Comparison of ENCODE assay signal across 8 cellular contexts in the genomic region with DNA sequence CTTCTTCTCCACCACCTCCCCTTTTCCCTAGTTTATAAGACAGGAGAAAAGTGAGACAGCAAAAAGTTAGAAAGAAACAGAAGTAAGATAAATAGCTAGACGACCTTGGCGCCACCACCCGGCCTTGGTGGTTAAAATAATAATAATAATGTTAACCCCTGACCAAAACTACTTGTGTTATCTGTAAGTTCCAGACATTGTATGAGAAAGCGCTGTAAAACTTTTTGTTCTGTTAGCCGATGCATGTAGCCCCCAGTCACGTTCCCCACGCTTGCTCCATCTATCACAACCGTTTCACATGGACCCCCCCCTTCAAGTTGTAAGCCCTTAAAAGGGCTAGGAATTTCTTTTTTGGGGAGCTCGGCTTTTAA. TPM values are rescaled to one million over a fixed set of nuclear protein-coding genes. Genes with fewer than 3 reads are reported as not detected.
A peak's percentile ranks its signal among the peaks of the same experiment; 100 is the strongest.
DNase-seq lines count a peak whose midpoint lies in the region; ATAC-seq and TF ChIP-seq lines count a peak whose summit lies in the region.

No MANE protein-coding gene starts in this region.

- ATAC-seq in IMR-90 (ENCODE audit: low read depth): no peak
- no peak for ATAC-seq in activated naive CD8-positive, alpha-beta T cell treated with anti-CD3 and anti-CD28 coated beads, Interleukin-2, amount 50 U/mL, for 24 hours
- no peak for ATAC-seq in naive B cell (ENCODE audit: low read depth in 2 of 2)

- no peak for DNase-seq in CD4-positive, alpha-beta memory T cell
- DNase-seq in IMR-90 (no peak), naive B cell (no peak), mesenteric fat pad (ENCODE audit: low spot score) (no peak), NCI-H510A treated with DMSO at 0.1 percent for 48 hours (lab: John Stamatoyannopoulos, UW) (no peak), LoVo (ENCODE audit: low spot score) (no peak)
- DNase-seq in activated naive CD8-positive, alpha-beta T cell treated with anti-CD3 and anti-CD28 coated beads, Interleukin-2, amount 50 U/mL, for 24 hours: no peak
- no peak for DNase-seq in stimulated activated CD4-positive, alpha-beta T cell treated with anti-CD3 and anti-CD28 coated beads, Interleukin-15, amount 100 ng/mL, for 24 hours

- H3K36me3 Mint-ChIP-seq in CD4-positive, alpha-beta memory T cell: peaks cover 0 to 12% of the 10 kb centered on the region in 2 donors
- peaks cover 11% of the 10 kb centered on the region for H3K36me3 Mint-ChIP-seq in activated naive CD8-positive, alpha-beta T cell treated with anti-CD3 and anti-CD28 coated beads, Interleukin-2, amount 50 U/mL, for 24 hours (ENCODE audit: low read depth)
- no peaks in the 10 kb centered on the region for H3K36me3 Mint-ChIP-seq in naive B cell

- H4K8ac ChIP-seq in IMR-90 (ENCODE audit: low read depth in 2 of 2, low read length in 2 of 2): peak overlapping the region in 1 of 2 experiments; percentile 67; a peak in 1 of 4 replicates

- CTCF ChIA-PET in CD4-positive, alpha-beta memory T cell (lab: Charles Lee; ENCODE audit: partially characterized antibody): interaction anchor here (0.9 to 1.8 kb wide), 4 partner anchors 10 to 133 kb away, joined by 3 to 7 read pairs (median 4); no protein-coding TSS in a partner anchor
- CTCF ChIA-PET in IMR-90 (lab: Yijun Ruan, JAX): interaction anchor here (0.7 to 1.1 kb wide), 4 partner anchors 10 to 28 kb away, joined by 3 to 4 read pairs (median 3); no protein-coding TSS in a partner anchor

- dilution Hi-C loops in IMR-90 (cut with HindIII; ENCODE audit: low sequenced_read_pairs, unreplicated experiment): no loop called here

- peaks cover 12 to 17% of the 10 kb centered on the region in 2 experiments for H3K79me1 ChIP-seq in IMR-90 (ENCODE audit: low read depth in 1 of 2, low read length in 2 of 2)

- no peak overlapping the region for H2BK5ac ChIP-seq in IMR-90 (ENCODE audit: low read depth, low read length, poor library complexity, severe bottlenecking)

- H3K4me1 ChIP-seq in CD4-positive, alpha-beta memory T cell (ENCODE audit: insufficient read depth, low read length): peaks cover 27% of the 10 kb centered on the region
- H3K4me1 ChIP-seq in IMR-90 (ENCODE audit: control insufficient read depth, insufficient read depth, low read length): peaks cover 11% of the 10 kb centered on the region

- H3K36me3 ChIP-seq in CD4-positive, alpha-beta memory T cell (ENCODE audit: insufficient read depth, low read length): no peaks in the 10 kb centered on the region
- no peaks in the 10 kb centered on the region for H3K36me3 ChIP-seq in IMR-90 (ENCODE audit: control insufficient read depth, insufficient read depth, low read length)

- H3K27ac ChIP-seq in CD4-positive, alpha-beta memory T cell (ENCODE audit: low read depth, low read length): no peak overlapping the region
- H3K27ac ChIP-seq in IMR-90 (ENCODE audit: insufficient read depth, low read length): no peak overlapping the region

- no peaks in the 10 kb centered on the region for H3K9me3 ChIP-seq in CD4-positive, alpha-beta memory T cell (ENCODE audit: control insufficient read depth in 1 of 2, low read length in 2 of 2)
- H3K9me3 ChIP-seq in IMR-90 (ENCODE audit: control insufficient read depth, insufficient read depth, low read length): no peaks in the 10 kb centered on the region

- no peaks in the 10 kb centered on the region for H3K9me3 Mint-ChIP-seq in CD4-positive, alpha-beta memory T cell
- no peaks in the 10 kb centered on the region for H3K9me3 Mint-ChIP-seq in activated naive CD8-positive, alpha-beta T cell treated with anti-CD3 and anti-CD28 coated beads, Interleukin-2, amount 50 U/mL, for 24 hours
- no peaks in the 10 kb centered on the region for H3K9me3 Mint-ChIP-seq in naive B cell

- in situ Hi-C loops in IMR-90 (cut with MboI; ENCODE audit: low sequenced_read_pairs): no loop called here

- no peak overlapping the region for H3K4ac ChIP-seq in IMR-90 (ENCODE audit: low read depth, low read length)

- H3K9me1 ChIP-seq in IMR-90 (ENCODE audit: insufficient read depth, low read length): peaks cover 10% of the 10 kb centered on the region

- H3K4me2 ChIP-seq in IMR-90 (ENCODE audit: low read depth, low read length): peak overlapping the region; percentile 92

- H3K27ac Mint-ChIP-seq in CD4-positive, alpha-beta memory T cell: peak overlapping the region in 3 of 7 donors; percentile 62 to 98 (median 87)
- no peak overlapping the region for H3K27ac Mint-ChIP-seq in activated naive CD8-positive, alpha-beta T cell treated with anti-CD3 and anti-CD28 coated beads, Interleukin-2, amount 50 U/mL, for 24 hours
- H3K27ac Mint-ChIP-seq in naive B cell: peak overlapping the region in 4 of 6 donors; percentile 44 to 98 (median 72)

- peaks cover 15 to 40% (median 23%) of the 10 kb centered on the region in 4 donors for H3K4me1 Mint-ChIP-seq in CD4-positive, alpha-beta memory T cell
- peaks cover 37% of the 10 kb centered on the region for H3K4me1 Mint-ChIP-seq in activated naive CD8-positive, alpha-beta T cell treated with anti-CD3 and anti-CD28 coated beads, Interleukin-2, amount 50 U/mL, for 24 hours
- H3K4me1 Mint-ChIP-seq in naive B cell: peaks cover 21 to 31% (median 27%) of the 10 kb centered on the region in 3 donors

- H4K20me1 ChIP-seq in IMR-90 (ENCODE audit: insufficient read depth, low read length): no peaks in the 10 kb centered on the region

- intact Hi-C loops in CD4-positive, alpha-beta memory T cell (cut with micrococcal nuclease): loop anchor here (10.0 kb wide), 2 partner anchors 445 to 1375 kb away; partner anchors contain the start of genes BCL2L11 and TMEM87B
- intact Hi-C loops in IMR-90 (cut with micrococcal nuclease): no loop called here

- POLR2A ChIA-PET in CD4-positive, alpha-beta memory T cell (lab: Charles Lee; ENCODE audit: partially characterized antibody): no interaction called here
- POLR2A ChIA-PET in IMR-90 (lab: Charles Lee; ENCODE audit: unreplicated experiment): interaction anchor here (0.6 kb wide), 1 partner anchor 339 kb away, joined by 5 read pairs; no protein-coding TSS in a partner anchor

- H2BK20ac ChIP-seq in IMR-90 (ENCODE audit: low read depth, low read length): no peak overlapping the region

- H3K14ac ChIP-seq in IMR-90 (replicated peaks; ENCODE audit: low read depth, low read length): peak overlapping the region; percentile 19; the same call in 1 of the 2 replicates

- H3K9ac ChIP-seq in IMR-90 (ENCODE audit: low read depth, low read length): peak overlapping the region; percentile 9; the same call in 1 of the 2 replicates

- H2AK5ac ChIP-seq in IMR-90 (ENCODE audit: low read depth, low read length): no peak overlapping the region

- H3K23ac ChIP-seq in IMR-90 (ENCODE audit: low read depth, low read length): no peak overlapping the region

- TF ChIP-seq POLR2A in IMR-90 (IDR thresholded peaks at IDR 0.05; ENCODE audit: low read depth, low read length): no peak

- peak overlapping the region; percentile 50 to 100 (median 97) for H3K4me3 Mint-ChIP-seq in CD4-positive, alpha-beta memory T cell
- H3K4me3 Mint-ChIP-seq in activated naive CD8-positive, alpha-beta T cell treated with anti-CD3 and anti-CD28 coated beads, Interleukin-2, amount 50 U/mL, for 24 hours: peak overlapping the region; percentile 97
- H3K4me3 Mint-ChIP-seq in naive B cell: peak overlapping the region; percentile 83 to 100 (median 96)

- no TSS peak for BruUV-seq in IMR-90 (replicated peaks; lab: Mats Ljungman, UMichigan)

- no peaks in the 10 kb centered on the region for H3K27me3 Mint-ChIP-seq in CD4-positive, alpha-beta memory T cell
- peaks cover 7% of the 10 kb centered on the region for H3K27me3 Mint-ChIP-seq in activated naive CD8-positive, alpha-beta T cell treated with anti-CD3 and anti-CD28 coated beads, Interleukin-2, amount 50 U/mL, for 24 hours
- H3K27me3 Mint-ChIP-seq in naive B cell: no peaks in the 10 kb centered on the region

- 0% methylated on average over 2 of the region's 9 CpGs; no CpG with 5 or more reads in 1 of the 2 experiments for WGBS in IMR-90 (ENCODE audit: extremely low coverage in 2 of 2, insufficient read length in 1 of 2), 2 experiments

- TF ChIP-seq RAD21 in IMR-90 (IDR thresholded peaks at IDR 0.05; ENCODE audit: low read length): no peak

- no peak overlapping the region; the same call in 1 of the 2 replicates for H4K5ac ChIP-seq in IMR-90 (ENCODE audit: low read depth, low read length)

- H3K56ac ChIP-seq in IMR-90 (ENCODE audit: extremely low read depth, insufficient read depth, low read length): no peak overlapping the region

- no peak overlapping the region for H4K91ac ChIP-seq in IMR-90 (ENCODE audit: insufficient read depth, low read depth, low read length)

- H3K27me3 ChIP-seq in CD4-positive, alpha-beta memory T cell (ENCODE audit: insufficient read depth, low read length): no peaks in the 10 kb centered on the region
- peaks cover 20% of the 10 kb centered on the region for H3K27me3 ChIP-seq in IMR-90 (ENCODE audit: control insufficient read depth, insufficient read depth, low read length)

- H2AK9ac ChIP-seq in IMR-90 (replicated peaks; ENCODE audit: low read depth, low read length, poor library complexity): no peak overlapping the region

- peak overlapping the region; percentile 54 for H2AFZ ChIP-seq in IMR-90 (replicated peaks; ENCODE audit: low read length, poor library complexity)

- H2BK15ac ChIP-seq in IMR-90 (ENCODE audit: low read depth, low read length): no peak overlapping the region; the same call in 2 of the 3 replicates

- H3K18ac ChIP-seq in IMR-90 (ENCODE audit: low read depth, low read length): no peak overlapping the region

- TF ChIP-seq CTCF in IMR-90 (conservative IDR thresholded peaks at IDR 0.05; ENCODE audit: low read depth, low read length): 0 out of 2 replicates have a peak, but pooled peaks have one; percentile 17

- H2BK120ac ChIP-seq in IMR-90 (ENCODE audit: low read depth, low read length): no peak overlapping the region

- H3K4me3 ChIP-seq in CD4-positive, alpha-beta memory T cell (ENCODE audit: low read length in 2 of 2): no peak overlapping the region
- no peak overlapping the region for H3K4me3 ChIP-seq in IMR-90 (ENCODE audit: insufficient read depth, low read depth, low read length)

RNA-seq across cellular contexts. Expression of gene BUB1, which starts 1.5 kb away (rescaled TPM):
- 1 to 10 TPM; 1.7 to 2.9 TPM for total RNA-seq in CD4-positive, alpha-beta memory T cell
- 1 to 10 TPM in 1 of 2 donors, not detected in 1; 1.2 TPM for polyA plus RNA-seq in CD4-positive, alpha-beta memory T cell
- total RNA-seq in IMR-90 (2012; rRNA removed) (43.4 and 45.8 TPM in 2 replicates), mesenteric fat pad (0.26 TPM)
- polyA plus RNA-seq in IMR-90 (2012; rRNA removed) (17.6 and 19.6 TPM in 2 replicates), naive B cell (ENCODE audit: low read depth in 6 of 6) (1 to 10 TPM in 2 of 6 donors, under 1 TPM in 3, not detected in 1; 0.63 to 1.8 (median 0.97) TPM)
- 2.7 and 5.8 TPM in 2 replicates for polyA plus RNA-seq in IMR-90 (2012; cell fraction: cytosol; rRNA removed)
- polyA plus RNA-seq in IMR-90 (2012; cell fraction: nucleus; rRNA removed; ENCODE audit: low replicate concordance): 3.2 and 12.5 TPM in 2 replicates

RNA-seq across cellular contexts. Expression of gene ACOXL, which starts 53.1 kb away (rescaled TPM):
- not detected for total RNA-seq in CD4-positive, alpha-beta memory T cell
- polyA plus RNA-seq in CD4-positive, alpha-beta memory T cell: not detected
- total RNA-seq in IMR-90 (2012; rRNA removed): not detected in 2 replicates
- polyA plus RNA-seq in IMR-90 (2012; rRNA removed): not detected in 2 replicates
- polyA plus RNA-seq in IMR-90 (2012; cell fraction: cytosol; rRNA removed): 0.03 TPM in 1 of 2 replicates, not detected in the other
- not detected in 2 replicates for polyA plus RNA-seq in IMR-90 (2012; cell fraction: nucleus; rRNA removed; ENCODE audit: low replicate concordance)
- polyA plus RNA-seq in naive B cell (ENCODE audit: low read depth in 6 of 6): not detected
- not detected for total RNA-seq in mesenteric fat pad

Comparison
In these comparisons a context has a peak if more than half of its experiments do, and no peak if none do; other contexts are left out.
1. RNA of gene BUB1, which starts 1.5 kb away (total RNA-seq): 43.4 to 45.8 TPM in IMR-90; 1.7 to 2.9 TPM in CD4-positive, alpha-beta memory T cell and 0.26 TPM in mesenteric fat pad (single experiment); every median in the first group is over 10 times any median in the second.
2. Peak in every context shown above with its lines, with median percentiles within 50 percentile points of each other: H3K4me3 Mint-ChIP-seq.